3 cellular contexts compared by ENCODE assay signal in the genomic region with DNA sequence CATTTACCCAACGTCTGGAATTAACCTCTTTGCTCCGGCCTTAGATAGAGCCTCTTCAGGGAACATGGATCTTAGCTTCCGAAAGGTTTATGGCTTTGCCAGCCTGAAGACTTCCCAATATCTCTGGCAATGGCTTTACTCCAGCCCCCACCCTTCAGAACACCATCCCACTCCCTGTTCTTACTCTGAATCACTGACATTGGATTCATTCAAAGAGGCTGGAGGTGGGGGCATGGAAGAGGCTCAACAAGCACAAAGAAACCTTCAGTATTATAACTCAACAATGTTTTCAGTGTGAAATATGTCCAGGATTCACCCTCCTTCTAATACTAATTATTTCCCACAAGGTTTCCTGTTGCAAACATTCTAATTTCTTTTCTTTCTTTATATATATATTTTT.
"Had no signal": no experiment of that assay in that cellular context is flagged by ENCODE, and none has a peak within 500 bp of the region (broad histone marks: within the 10 kb centered on the region; RNA-seq: fewer than 3 reads in every experiment).

No MANE protein-coding gene starts in this region.

- ATAC-seq: GM12878 had no signal

- H3K4me3 ChIP-seq: GM12878 had no signal

- DNase-seq: GDM1, GF-D8 had no signal
